Comparison of ENCODE assay signal across 1 cellular context in the genomic region with DNA sequence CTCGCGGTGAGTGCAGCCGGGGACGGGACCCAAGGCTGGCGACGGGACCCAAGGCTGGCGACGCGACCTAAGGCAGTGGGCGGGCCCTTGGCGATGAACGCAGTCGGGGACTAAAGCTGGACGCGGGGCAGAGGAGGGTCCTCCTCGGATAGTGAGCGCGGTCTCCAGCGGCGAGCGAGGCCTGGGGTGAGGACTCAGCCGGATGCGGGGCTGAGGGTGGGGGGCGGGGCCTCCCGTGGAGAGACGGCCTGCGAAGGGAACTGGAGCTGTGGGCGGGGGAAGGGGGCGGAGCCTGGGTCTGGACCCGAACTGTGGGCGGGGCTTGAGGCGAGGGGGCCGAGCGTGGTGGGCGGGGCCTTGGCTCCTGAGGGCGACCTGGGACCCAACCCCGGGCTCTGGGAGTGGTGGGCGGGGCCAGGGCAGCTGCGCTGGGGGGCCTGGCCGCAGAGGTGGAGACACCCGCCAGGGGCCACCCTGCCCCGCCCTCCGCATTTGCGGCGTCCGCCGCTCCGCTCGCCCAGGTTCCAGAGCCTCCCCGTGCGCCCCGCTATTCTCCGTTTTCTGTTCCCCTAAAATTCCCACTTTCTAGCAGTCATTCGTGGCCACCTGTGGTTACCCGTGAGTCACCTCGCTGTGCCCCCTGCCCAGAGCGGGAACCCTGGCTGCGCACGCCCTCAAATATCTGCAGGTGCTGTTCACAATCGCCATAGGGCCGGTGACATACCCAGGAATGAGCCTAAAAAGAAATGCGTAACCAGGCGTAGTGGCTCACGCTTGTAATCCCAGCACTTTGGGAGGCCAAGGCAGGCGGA.
A peak's percentile ranks its signal among the peaks of the same experiment; 100 is the strongest.
TF ChIP-seq lines count a peak whose summit lies in the region.

No MANE protein-coding gene starts in this region.

TF ChIP-seq in K562, 482 proteins besides CTCF, POLR2A, EP300 and RAD21 (continued from another document and continues in another):
- TF ChIP-seq, protein P1, sequence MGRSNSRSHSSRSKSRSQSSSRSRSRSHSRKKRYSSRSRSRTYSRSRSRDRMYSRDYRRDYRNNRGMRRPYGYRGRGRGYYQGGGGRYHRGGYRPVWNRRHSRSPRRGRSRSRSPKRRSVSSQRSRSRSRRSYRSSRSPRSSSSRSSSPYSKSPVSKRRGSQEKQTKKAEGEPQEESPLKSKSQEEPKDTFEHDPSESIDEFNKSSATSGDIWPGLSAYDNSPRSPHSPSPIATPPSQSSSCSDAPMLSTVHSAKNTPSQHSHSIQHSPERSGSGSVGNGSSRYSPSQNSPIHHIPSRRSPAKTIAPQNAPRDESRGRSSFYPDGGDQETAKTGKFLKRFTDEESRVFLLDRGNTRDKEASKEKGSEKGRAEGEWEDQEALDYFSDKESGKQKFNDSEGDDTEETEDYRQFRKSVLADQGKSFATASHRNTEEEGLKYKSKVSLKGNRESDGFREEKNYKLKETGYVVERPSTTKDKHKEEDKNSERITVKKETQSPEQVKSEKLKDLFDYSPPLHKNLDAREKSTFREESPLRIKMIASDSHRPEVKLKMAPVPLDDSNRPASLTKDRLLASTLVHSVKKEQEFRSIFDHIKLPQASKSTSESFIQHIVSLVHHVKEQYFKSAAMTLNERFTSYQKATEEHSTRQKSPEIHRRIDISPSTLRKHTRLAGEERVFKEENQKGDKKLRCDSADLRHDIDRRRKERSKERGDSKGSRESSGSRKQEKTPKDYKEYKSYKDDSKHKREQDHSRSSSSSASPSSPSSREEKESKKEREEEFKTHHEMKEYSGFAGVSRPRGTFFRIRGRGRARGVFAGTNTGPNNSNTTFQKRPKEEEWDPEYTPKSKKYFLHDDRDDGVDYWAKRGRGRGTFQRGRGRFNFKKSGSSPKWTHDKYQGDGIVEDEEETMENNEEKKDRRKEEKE (IDR thresholded peaks at IDR 0.05; ENCODE audit: borderline replicate concordance in 1 of 2, control insufficient read depth in 1 of 2, low read depth in 2 of 2, low read length in 1 of 2), result no peak
- TF ChIP-seq ZNF311 (CRISPR knock-in tag; IDR thresholded peaks at IDR 0.05) (no peak), PURB (CRISPR knock-in tag; IDR thresholded peaks at IDR 0.05; ENCODE audit: low read depth) (no peak), SLC30A9 (CRISPR knock-in tag; IDR thresholded peaks at IDR 0.05) (no peak), SUPT5H (IDR thresholded peaks at IDR 0.05) (peak; percentile 83), TAF9B (IDR thresholded peaks at IDR 0.05; ENCODE audit: partially characterized antibody) (no peak), ZNF124 (CRISPR knock-in tag; IDR thresholded peaks at IDR 0.05) (no peak), LCOR (CRISPR knock-in tag; IDR thresholded peaks at IDR 0.05) (no peak), RB1 (IDR thresholded peaks at IDR 0.05; ENCODE audit: low read depth) (peak; percentile 63; the same call in 1 of the 2 replicates), TRIM28 (IDR thresholded peaks at IDR 0.05) (no peak), NR3C1 (CRISPR knock-in tag; IDR thresholded peaks at IDR 0.05) (no peak), SNRNP70 (optimal IDR thresholded peaks at IDR 0.05; ENCODE audit: low read depth, low read length) (no peak), CAMTA2 (CRISPR knock-in tag; conservative IDR thresholded peaks at IDR 0.05) (no peak), HIVEP1 (CRISPR knock-in tag; IDR thresholded peaks at IDR 0.05) (no peak), HNRNPLL (IDR thresholded peaks at IDR 0.05; ENCODE audit: low read depth, low read length, poor library complexity, severe bottlenecking) (peak; percentile 50), RBM22 (IDR thresholded peaks at IDR 0.05; ENCODE audit: low read depth, low read length, poor library complexity, severe bottlenecking) (no peak), FIP1L1 (IDR thresholded peaks at IDR 0.05; ENCODE audit: low read depth, low read length, poor library complexity, severe bottlenecking) (no peak), NR2C1 (IDR thresholded peaks at IDR 0.05) (no peak), NR2C1 (tag; IDR thresholded peaks at IDR 0.05) (no peak), RUNX1 (IDR thresholded peaks at IDR 0.05; ENCODE audit: low read depth) (no peak), HSF4 (CRISPR knock-in tag; IDR thresholded peaks at IDR 0.05; ENCODE audit: borderline replicate concordance) (no peak), SMARCA5 (IDR thresholded peaks at IDR 0.05) (no peak), ZC3H8 (IDR thresholded peaks at IDR 0.05) (no peak), KDM4B (IDR thresholded peaks at IDR 0.05; ENCODE audit: borderline replicate concordance in 2 of 2, low read depth in 1 of 2) (no peak), CHCHD3 (CRISPR knock-in tag; IDR thresholded peaks at IDR 0.05) (no peak)
- TF ChIP-seq, protein P2, sequence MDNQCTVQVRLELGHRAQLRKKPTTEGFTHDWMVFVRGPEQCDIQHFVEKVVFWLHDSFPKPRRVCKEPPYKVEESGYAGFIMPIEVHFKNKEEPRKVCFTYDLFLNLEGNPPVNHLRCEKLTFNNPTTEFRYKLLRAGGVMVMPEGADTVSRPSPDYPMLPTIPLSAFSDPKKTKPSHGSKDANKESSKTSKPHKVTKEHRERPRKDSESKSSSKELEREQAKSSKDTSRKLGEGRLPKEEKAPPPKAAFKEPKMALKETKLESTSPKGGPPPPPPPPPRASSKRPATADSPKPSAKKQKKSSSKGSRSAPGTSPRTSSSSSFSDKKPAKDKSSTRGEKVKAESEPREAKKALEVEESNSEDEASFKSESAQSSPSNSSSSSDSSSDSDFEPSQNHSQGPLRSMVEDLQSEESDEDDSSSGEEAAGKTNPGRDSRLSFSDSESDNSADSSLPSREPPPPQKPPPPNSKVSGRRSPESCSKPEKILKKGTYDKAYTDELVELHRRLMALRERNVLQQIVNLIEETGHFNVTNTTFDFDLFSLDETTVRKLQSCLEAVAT (IDR thresholded peaks at IDR 0.05), result peak in 1 of 2 experiments; percentile 19; a peak in 1 of 4 replicates
- TF ChIP-seq, protein P3, sequence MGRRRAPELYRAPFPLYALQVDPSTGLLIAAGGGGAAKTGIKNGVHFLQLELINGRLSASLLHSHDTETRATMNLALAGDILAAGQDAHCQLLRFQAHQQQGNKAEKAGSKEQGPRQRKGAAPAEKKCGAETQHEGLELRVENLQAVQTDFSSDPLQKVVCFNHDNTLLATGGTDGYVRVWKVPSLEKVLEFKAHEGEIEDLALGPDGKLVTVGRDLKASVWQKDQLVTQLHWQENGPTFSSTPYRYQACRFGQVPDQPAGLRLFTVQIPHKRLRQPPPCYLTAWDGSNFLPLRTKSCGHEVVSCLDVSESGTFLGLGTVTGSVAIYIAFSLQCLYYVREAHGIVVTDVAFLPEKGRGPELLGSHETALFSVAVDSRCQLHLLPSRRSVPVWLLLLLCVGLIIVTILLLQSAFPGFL (CRISPR knock-in tag; IDR thresholded peaks at IDR 0.05), result no peak
- TF ChIP-seq, protein P4, sequence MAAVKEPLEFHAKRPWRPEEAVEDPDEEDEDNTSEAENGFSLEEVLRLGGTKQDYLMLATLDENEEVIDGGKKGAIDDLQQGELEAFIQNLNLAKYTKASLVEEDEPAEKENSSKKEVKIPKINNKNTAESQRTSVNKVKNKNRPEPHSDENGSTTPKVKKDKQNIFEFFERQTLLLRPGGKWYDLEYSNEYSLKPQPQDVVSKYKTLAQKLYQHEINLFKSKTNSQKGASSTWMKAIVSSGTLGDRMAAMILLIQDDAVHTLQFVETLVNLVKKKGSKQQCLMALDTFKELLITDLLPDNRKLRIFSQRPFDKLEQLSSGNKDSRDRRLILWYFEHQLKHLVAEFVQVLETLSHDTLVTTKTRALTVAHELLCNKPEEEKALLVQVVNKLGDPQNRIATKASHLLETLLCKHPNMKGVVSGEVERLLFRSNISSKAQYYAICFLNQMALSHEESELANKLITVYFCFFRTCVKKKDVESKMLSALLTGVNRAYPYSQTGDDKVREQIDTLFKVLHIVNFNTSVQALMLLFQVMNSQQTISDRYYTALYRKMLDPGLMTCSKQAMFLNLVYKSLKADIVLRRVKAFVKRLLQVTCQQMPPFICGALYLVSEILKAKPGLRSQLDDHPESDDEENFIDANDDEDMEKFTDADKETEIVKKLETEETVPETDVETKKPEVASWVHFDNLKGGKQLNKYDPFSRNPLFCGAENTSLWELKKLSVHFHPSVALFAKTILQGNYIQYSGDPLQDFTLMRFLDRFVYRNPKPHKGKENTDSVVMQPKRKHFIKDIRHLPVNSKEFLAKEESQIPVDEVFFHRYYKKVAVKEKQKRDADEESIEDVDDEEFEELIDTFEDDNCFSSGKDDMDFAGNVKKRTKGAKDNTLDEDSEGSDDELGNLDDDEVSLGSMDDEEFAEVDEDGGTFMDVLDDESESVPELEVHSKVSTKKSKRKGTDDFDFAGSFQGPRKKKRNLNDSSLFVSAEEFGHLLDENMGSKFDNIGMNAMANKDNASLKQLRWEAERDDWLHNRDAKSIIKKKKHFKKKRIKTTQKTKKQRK (IDR thresholded peaks at IDR 0.05; ENCODE audit: borderline replicate concordance, low read depth, low read length), result no peak
- TF ChIP-seq, protein P5, sequence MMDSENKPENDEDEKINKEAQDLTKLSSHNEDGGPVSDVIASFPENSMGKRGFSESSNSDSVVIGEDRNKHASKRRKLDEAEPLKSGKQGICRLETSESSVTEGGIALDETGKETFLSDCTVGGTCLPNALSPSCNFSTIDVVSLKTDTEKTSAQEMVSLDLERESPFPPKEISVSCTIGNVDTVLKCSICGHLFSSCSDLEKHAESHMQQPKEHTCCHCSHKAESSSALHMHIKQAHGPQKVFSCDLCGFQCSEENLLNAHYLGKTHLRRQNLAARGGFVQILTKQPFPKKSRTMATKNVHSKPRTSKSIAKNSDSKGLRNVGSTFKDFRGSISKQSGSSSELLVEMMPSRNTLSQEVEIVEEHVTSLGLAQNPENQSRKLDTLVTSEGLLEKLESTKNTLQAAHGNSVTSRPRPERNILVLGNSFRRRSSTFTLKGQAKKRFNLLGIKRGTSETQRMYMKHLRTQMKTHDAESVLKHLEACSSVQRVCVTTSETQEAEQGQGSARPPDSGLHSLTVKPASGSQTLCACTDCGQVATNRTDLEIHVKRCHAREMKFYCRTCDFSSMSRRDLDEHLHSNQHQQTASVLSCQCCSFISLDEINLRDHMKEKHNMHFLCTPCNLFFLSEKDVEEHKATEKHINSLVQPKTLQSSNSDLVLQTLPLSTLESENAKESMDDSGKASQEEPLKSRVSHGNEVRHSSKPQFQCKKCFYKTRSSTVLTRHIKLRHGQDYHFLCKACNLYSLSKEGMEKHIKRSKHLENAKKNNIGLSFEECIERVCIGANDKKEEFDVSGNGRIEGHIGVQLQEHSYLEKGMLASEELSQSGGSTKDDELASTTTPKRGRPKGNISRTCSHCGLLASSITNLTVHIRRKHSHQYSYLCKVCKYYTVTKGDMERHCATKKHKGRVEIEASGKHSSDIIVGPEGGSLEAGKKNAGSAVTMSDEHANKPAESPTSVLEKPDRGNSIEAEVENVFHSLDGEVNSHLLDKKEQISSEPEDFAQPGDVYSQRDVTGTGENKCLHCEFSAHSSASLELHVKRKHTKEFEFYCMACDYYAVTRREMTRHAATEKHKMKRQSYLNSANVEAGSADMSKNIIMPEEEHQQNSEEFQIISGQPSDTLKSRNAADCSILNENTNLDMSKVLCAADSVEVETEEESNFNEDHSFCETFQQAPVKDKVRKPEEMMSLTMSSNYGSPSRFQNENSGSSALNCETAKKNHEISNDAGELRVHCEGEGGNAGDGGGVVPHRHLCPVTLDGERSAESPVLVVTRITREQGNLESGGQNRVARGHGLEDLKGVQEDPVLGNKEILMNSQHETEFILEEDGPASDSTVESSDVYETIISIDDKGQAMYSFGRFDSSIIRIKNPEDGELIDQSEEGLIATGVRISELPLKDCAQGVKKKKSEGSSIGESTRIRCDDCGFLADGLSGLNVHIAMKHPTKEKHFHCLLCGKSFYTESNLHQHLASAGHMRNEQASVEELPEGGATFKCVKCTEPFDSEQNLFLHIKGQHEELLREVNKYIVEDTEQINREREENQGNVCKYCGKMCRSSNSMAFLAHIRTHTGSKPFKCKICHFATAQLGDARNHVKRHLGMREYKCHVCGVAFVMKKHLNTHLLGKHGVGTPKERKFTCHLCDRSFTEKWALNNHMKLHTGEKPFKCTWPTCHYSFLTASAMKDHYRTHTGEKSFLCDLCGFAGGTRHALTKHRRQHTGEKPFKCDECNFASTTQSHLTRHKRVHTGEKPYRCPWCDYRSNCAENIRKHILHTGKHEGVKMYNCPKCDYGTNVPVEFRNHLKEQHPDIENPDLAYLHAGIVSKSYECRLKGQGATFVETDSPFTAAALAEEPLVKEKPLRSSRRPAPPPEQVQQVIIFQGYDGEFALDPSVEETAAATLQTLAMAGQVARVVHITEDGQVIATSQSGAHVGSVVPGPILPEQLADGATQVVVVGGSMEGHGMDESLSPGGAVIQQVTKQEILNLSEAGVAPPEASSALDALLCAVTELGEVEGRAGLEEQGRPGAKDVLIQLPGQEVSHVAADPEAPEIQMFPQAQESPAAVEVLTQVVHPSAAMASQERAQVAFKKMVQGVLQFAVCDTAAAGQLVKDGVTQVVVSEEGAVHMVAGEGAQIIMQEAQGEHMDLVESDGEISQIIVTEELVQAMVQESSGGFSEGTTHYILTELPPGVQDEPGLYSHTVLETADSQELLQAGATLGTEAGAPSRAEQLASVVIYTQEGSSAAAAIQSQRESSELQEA (IDR thresholded peaks at IDR 0.05; ENCODE audit: low read depth), result no peak
- TF ChIP-seq, protein P6, sequence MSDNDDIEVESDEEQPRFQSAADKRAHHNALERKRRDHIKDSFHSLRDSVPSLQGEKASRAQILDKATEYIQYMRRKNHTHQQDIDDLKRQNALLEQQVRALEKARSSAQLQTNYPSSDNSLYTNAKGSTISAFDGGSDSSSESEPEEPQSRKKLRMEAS (CRISPR knock-in tag; IDR thresholded peaks at IDR 0.05), result peak; percentile 38; the same call in 1 of the 2 replicates
- TF ChIP-seq, protein P7, sequence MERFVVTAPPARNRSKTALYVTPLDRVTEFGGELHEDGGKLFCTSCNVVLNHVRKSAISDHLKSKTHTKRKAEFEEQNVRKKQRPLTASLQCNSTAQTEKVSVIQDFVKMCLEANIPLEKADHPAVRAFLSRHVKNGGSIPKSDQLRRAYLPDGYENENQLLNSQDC (CRISPR knock-in tag; IDR thresholded peaks at IDR 0.05), result no peak
- TF ChIP-seq, protein P8, sequence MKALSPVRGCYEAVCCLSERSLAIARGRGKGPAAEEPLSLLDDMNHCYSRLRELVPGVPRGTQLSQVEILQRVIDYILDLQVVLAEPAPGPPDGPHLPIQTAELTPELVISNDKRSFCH (CRISPR knock-in tag; IDR thresholded peaks at IDR 0.05), result no peak
- TF ChIP-seq, protein P8 (tag; IDR thresholded peaks at IDR 0.05), result peak; percentile 36; the same call in 1 of the 2 replicates
